ENCODE assay signal across 27 cellular contexts in genomic region chr9:115195889-115196288, GRCh38.
"Had no signal": no experiment of that assay in that cellular context is flagged by ENCODE, and none has a peak within 500 bp of the region (broad histone marks: within the 10 kb centered on the region; RNA-seq: fewer than 3 reads in every experiment).

No MANE protein-coding gene starts in this region.

- H3K9me3 Mint-ChIP-seq: effector memory CD8-positive, alpha-beta T cell had no signal

- H3K4me3 ChIP-seq: colonic mucosa, esophagus squamous epithelium, gastroesophageal sphincter, heart left ventricle, hepatocyte, left lung, lower lobe of right lung, mucosa of descending colon had no signal

- H3K36me3 Mint-ChIP-seq: immature natural killer cell; naive B cell; naive thymus-derived CD8-positive, alpha-beta T cell had no signal

- H3K79me2 ChIP-seq: hepatocyte had no signal

- DNase-seq: colonic mucosa; cortex of kidney; effector CD8-positive, alpha-beta T cell; effector memory CD8-positive, alpha-beta T cell; endodermal cell; erythroblast; esophagus squamous epithelium; foreskin keratinocyte; heart left ventricle; hypothalamus; immature natural killer cell; islet precursor cell; kidney; left cardiac atrium; left lung; left ventricle myocardium superior; lower lobe of right lung; mesenchymal stem cell; mucosa of descending colon; naive B cell; naive thymus-derived CD8-positive, alpha-beta T cell had no signal

- H3K4me1 ChIP-seq: colonic mucosa, heart left ventricle had no signal

- ATAC-seq: effector memory CD8-positive, alpha-beta T cell; esophagus mucosa; foreskin keratinocyte; gastroesophageal sphincter; heart left ventricle; left cardiac atrium; left lung; left ventricle myocardium superior; lower lobe of right lung; mucosa of descending colon; naive thymus-derived CD8-positive, alpha-beta T cell had no signal

- H3K4me2 ChIP-seq: hepatocyte had no signal

- H3K36me3 ChIP-seq: colonic mucosa, esophagus squamous epithelium, gastroesophageal sphincter, heart left ventricle, left lung, lower lobe of right lung had no signal

- H3K4me1 Mint-ChIP-seq: immature natural killer cell had no signal

- H3K27ac Mint-ChIP-seq: dendritic cell treated with granulocyte-macrophage colony-stimulating factor and Interleukin-4, amounts not matched to agents 40 ng/mL and 50 ng/mL, for 4 days; effector memory CD8-positive, alpha-beta T cell; endodermal cell; immature natural killer cell; mesothelial cell of epicardium; naive B cell; naive thymus-derived CD8-positive, alpha-beta T cell had no signal

- H3K4me3 Mint-ChIP-seq: dendritic cell treated with granulocyte-macrophage colony-stimulating factor and Interleukin-4, amounts not matched to agents 40 ng/mL and 50 ng/mL, for 4 days; effector memory CD8-positive, alpha-beta T cell; endodermal cell; immature natural killer cell; mesothelial cell of epicardium; naive B cell; naive thymus-derived CD8-positive, alpha-beta T cell had no signal

- H3K27ac ChIP-seq: colonic mucosa, epithelial cell of prostate, esophagus squamous epithelium, foreskin keratinocyte, gastroesophageal sphincter, heart left ventricle, hepatocyte, left lung, lower lobe of right lung had no signal

- H3K27me3 ChIP-seq: colonic mucosa, esophagus squamous epithelium, foreskin keratinocyte, gastroesophageal sphincter, heart left ventricle, hepatocyte, left lung had no signal

- H3K9me3 ChIP-seq: colonic mucosa, esophagus squamous epithelium, mucosa of descending colon had no signal

- H2AFZ ChIP-seq: hepatocyte had no signal
